Comparison of ENCODE assay signal across 8 cellular contexts in genomic region chr12:6470375-6471163, GRCh38.
DNase-seq lines count a peak whose midpoint lies in the region; FAIRE-seq and TF ChIP-seq lines count a peak whose summit lies in the region.

VAMP1 (minus strand) TSS chr12:6470677; CDS start chr12:6470531, 146 bp downstream.

- peak within 1 kb of the TSS; percentile 77 for H2AFZ ChIP-seq in Loucy (ENCODE audit: low read length)

- peak; percentile 99 for DNase-seq in EL
- DNase-seq in H54 (ENCODE audit: insufficient read length, low spot score), result peak; percentile 90
- DNase-seq in activated T-helper 9 cell treated with anti-CD3 and anti-CD28 coated beads, Interleukin-2, amount 50 U/mL, for 16 hours (ENCODE audit: low read depth), result peak; percentile 95
- DNase-seq in fibroblast of pulmonary artery (ENCODE audit: low read depth), result peak; percentile 96

- FAIRE-seq in H54 (lab: Jason Lieb, UNC), result peak; percentile 79

- H3F3A ChIP-seq in Loucy (ENCODE audit: low read depth), result peaks cover 3% of the 10 kb centered on the region; the same call in 1 of the 2 replicates

- H3K27me3 ChIP-seq in Loucy (ENCODE audit: insufficient read depth, low read length, poor library complexity, severe bottlenecking), result no peaks in the 10 kb centered on the region

- peaks cover 33% of the 10 kb centered on the region for H3K4me1 ChIP-seq in Loucy (ENCODE audit: insufficient read depth, low read length, poor library complexity, severe bottlenecking)

- H3K9ac ChIP-seq in Loucy (ENCODE audit: low read depth, low read length, poor library complexity, severe bottlenecking), result peak within 1 kb of the TSS; percentile 93

- H4K20me1 ChIP-seq in Loucy (ENCODE audit: insufficient read depth, low read length, poor library complexity, severe bottlenecking), result peaks cover 14% of the 10 kb centered on the region

- peaks cover 14% of the 10 kb centered on the region for H3K27me3 Mint-ChIP-seq in nephron (ENCODE audit: low read depth)
- H3K27me3 Mint-ChIP-seq in stimulated activated naive CD8-positive, alpha-beta T cell treated with anti-CD3 and anti-CD28 coated beads, Interleukin-15, Interleukin-2, amounts not matched to agents 100 ng/mL and 50 ng/mL, for 24 hours, result no peaks in the 10 kb centered on the region

- H3K4me3 ChIP-seq in Loucy (ENCODE audit: low read length, poor library complexity, severe bottlenecking) (peak within 1 kb of the TSS; percentile 97), fibroblast of pulmonary artery (replicated peaks; ENCODE audit: low read depth, low read length) (peak within 1 kb of the TSS; percentile 84)

- peaks cover 28% of the 10 kb centered on the region for H3K4me1 Mint-ChIP-seq in nephron
- peaks cover 60% of the 10 kb centered on the region for H3K4me1 Mint-ChIP-seq in stimulated activated naive CD8-positive, alpha-beta T cell treated with anti-CD3 and anti-CD28 coated beads, Interleukin-15, Interleukin-2, amounts not matched to agents 100 ng/mL and 50 ng/mL, for 24 hours (ENCODE audit: low read depth)

- no peaks in the 10 kb centered on the region for H3K9me2 ChIP-seq in Loucy (replicated peaks; ENCODE audit: low read depth, low read length)

- TF ChIP-seq POLR2A in H54 (IDR thresholded peaks at IDR 0.05; ENCODE audit: low read depth, low read length) (peak; percentile 100), Raji (IDR thresholded peaks at IDR 0.05; ENCODE audit: insufficient read depth, low read depth, low read length) (peak; percentile 100)

- H3K27ac Mint-ChIP-seq in nephron, result peak within 1 kb of the TSS; percentile 50 to 75 (median 66)
- peak within 1 kb of the TSS; percentile 85 for H3K27ac Mint-ChIP-seq in stimulated activated naive CD8-positive, alpha-beta T cell treated with anti-CD3 and anti-CD28 coated beads, Interleukin-15, Interleukin-2, amounts not matched to agents 100 ng/mL and 50 ng/mL, for 24 hours

- H3K79me2 ChIP-seq in Loucy (ENCODE audit: insufficient read depth, low read length), result peaks cover 36% of the 10 kb centered on the region

- no peaks in the 10 kb centered on the region for H3K36me3 ChIP-seq in Loucy (ENCODE audit: insufficient read depth, low read length)

- peak within 1 kb of the TSS; percentile 94 for H3K4me2 ChIP-seq in Loucy (ENCODE audit: low read depth, low read length, poor library complexity, severe bottlenecking)

- H3K9me3 Mint-ChIP-seq in nephron, result no peaks in the 10 kb centered on the region
- H3K9me3 Mint-ChIP-seq in stimulated activated naive CD8-positive, alpha-beta T cell treated with anti-CD3 and anti-CD28 coated beads, Interleukin-15, Interleukin-2, amounts not matched to agents 100 ng/mL and 50 ng/mL, for 24 hours, result no peaks in the 10 kb centered on the region

- TF ChIP-seq CTCF in Loucy (conservative IDR thresholded peaks at IDR 0.05; ENCODE audit: low read length), result no peak
- TF ChIP-seq CTCF in fibroblast of pulmonary artery (IDR thresholded peaks at IDR 0.05; ENCODE audit: low read length, missing control alignments), result no peak
- TF ChIP-seq CTCF in nephron (IDR thresholded peaks at IDR 0.05; ENCODE audit: unreplicated experiment in 3 of 3), result no peak

- peak within 1 kb of the TSS; percentile 83 to 88 (median 84) for H3K4me3 Mint-ChIP-seq in nephron
- H3K4me3 Mint-ChIP-seq in stimulated activated naive CD8-positive, alpha-beta T cell treated with anti-CD3 and anti-CD28 coated beads, Interleukin-15, Interleukin-2, amounts not matched to agents 100 ng/mL and 50 ng/mL, for 24 hours, result peak within 1 kb of the TSS; percentile 95

- peaks cover 3% of the 10 kb centered on the region for H3K36me3 Mint-ChIP-seq in nephron (ENCODE audit: low read depth)
- peaks cover 44% of the 10 kb centered on the region for H3K36me3 Mint-ChIP-seq in stimulated activated naive CD8-positive, alpha-beta T cell treated with anti-CD3 and anti-CD28 coated beads, Interleukin-15, Interleukin-2, amounts not matched to agents 100 ng/mL and 50 ng/mL, for 24 hours (ENCODE audit: low read depth)

- H3K9me3 ChIP-seq in Loucy (ENCODE audit: insufficient read depth, low read depth, low read length), result no peaks in the 10 kb centered on the region

Comparison
In these comparisons a context has a peak if more than half of its experiments do, and no peak if none do; other contexts are left out.
1. Peak in every context shown above with its lines: DNase-seq and H3K4me3 ChIP-seq.